ENCODE assay signal across 1 cellular context in the genomic region with DNA sequence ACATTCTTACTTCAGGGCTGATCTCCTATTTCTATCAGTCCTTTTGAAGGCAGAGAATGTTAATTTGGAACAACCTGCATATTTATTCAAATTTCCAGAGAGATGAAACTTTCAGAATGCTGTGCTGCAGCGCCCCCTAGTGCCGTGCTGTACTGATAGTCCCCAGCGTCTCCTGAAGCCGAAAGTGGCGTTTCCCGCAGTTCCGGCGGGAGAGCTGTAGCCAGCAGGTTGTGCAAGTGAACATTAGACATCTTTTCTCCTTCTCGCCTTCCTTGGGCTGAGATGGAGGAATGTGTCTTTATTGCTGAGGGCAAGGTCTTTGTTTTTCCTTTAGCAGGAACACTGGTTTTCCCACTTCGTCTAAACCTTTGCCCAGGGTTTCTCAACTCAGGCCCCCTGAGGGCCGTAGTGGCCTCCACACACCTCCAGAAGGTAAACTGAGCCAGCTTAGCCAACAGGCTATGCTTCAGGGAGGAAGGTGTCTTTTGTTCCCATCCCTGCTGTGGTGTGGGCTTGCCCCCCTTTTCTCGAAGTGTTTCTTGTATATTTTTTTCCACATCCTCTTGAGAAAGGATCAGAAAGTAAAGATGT.
TF ChIP-seq lines count a peak whose summit lies in the region.

No MANE protein-coding gene starts in this region.

TF ChIP-seq in HepG2, 621 proteins besides CTCF, POLR2A, EP300 and RAD21 (continued from another document and continues in another):
- TF ChIP-seq, protein P1, sequence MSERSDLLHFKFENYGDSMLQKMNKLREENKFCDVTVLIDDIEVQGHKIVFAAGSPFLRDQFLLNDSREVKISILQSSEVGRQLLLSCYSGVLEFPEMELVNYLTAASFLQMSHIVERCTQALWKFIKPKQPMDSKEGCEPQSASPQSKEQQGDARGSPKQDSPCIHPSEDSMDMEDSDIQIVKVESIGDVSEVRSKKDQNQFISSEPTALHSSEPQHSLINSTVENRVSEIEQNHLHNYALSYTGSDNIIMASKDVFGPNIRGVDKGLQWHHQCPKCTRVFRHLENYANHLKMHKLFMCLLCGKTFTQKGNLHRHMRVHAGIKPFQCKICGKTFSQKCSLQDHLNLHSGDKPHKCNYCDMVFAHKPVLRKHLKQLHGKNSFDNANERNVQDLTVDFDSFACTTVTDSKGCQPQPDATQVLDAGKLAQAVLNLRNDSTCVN (CRISPR knock-in tag; IDR thresholded peaks at IDR 0.05; ENCODE audit: borderline replicate concordance), result no peak
- TF ChIP-seq SMYD3 (CRISPR knock-in tag; IDR thresholded peaks at IDR 0.05), result peak; percentile 43; the same call in 1 of the 2 replicates
- peak; percentile 48; the same call in 1 of the 2 replicates for TF ChIP-seq REPIN1 (CRISPR knock-in tag; IDR thresholded peaks at IDR 0.05; ENCODE audit: borderline replicate concordance, low read depth)
- TF ChIP-seq, protein P2, sequence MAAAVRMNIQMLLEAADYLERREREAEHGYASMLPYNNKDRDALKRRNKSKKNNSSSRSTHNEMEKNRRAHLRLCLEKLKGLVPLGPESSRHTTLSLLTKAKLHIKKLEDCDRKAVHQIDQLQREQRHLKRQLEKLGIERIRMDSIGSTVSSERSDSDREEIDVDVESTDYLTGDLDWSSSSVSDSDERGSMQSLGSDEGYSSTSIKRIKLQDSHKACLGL (CRISPR knock-in tag; IDR thresholded peaks at IDR 0.05), result no peak
- TF ChIP-seq, protein P3, sequence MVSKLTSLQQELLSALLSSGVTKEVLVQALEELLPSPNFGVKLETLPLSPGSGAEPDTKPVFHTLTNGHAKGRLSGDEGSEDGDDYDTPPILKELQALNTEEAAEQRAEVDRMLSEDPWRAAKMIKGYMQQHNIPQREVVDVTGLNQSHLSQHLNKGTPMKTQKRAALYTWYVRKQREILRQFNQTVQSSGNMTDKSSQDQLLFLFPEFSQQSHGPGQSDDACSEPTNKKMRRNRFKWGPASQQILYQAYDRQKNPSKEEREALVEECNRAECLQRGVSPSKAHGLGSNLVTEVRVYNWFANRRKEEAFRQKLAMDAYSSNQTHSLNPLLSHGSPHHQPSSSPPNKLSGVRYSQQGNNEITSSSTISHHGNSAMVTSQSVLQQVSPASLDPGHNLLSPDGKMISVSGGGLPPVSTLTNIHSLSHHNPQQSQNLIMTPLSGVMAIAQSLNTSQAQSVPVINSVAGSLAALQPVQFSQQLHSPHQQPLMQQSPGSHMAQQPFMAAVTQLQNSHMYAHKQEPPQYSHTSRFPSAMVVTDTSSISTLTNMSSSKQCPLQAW (CRISPR knock-in tag; IDR thresholded peaks at IDR 0.05), result 0 out of 2 replicates have a peak, but pooled peaks have one; percentile 13
- no peak for TF ChIP-seq NR2C2 (CRISPR knock-in tag; IDR thresholded peaks at IDR 0.05; ENCODE audit: borderline replicate concordance)
- TF ChIP-seq, protein P4, sequence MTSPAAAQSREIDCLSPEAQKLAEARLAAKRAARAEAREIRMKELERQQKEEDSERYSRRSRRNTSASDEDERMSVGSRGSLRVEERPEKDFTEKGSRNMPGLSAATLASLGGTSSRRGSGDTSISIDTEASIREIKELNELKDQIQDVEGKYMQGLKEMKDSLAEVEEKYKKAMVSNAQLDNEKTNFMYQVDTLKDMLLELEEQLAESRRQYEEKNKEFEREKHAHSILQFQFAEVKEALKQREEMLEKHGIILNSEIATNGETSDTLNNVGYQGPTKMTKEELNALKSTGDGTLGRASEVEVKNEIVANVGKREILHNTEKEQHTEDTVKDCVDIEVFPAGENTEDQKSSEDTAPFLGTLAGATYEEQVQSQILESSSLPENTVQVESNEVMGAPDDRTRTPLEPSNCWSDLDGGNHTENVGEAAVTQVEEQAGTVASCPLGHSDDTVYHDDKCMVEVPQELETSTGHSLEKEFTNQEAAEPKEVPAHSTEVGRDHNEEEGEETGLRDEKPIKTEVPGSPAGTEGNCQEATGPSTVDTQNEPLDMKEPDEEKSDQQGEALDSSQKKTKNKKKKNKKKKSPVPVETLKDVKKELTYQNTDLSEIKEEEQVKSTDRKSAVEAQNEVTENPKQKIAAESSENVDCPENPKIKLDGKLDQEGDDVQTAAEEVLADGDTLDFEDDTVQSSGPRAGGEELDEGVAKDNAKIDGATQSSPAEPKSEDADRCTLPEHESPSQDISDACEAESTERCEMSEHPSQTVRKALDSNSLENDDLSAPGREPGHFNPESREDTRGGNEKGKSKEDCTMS (CRISPR knock-in tag; conservative IDR thresholded peaks at IDR 0.05), result no peak
- TF ChIP-seq SMC3 (IDR thresholded peaks at IDR 0.05; ENCODE audit: low read length), result peak; percentile 88
- TF ChIP-seq ZNF335 (CRISPR knock-in tag; IDR thresholded peaks at IDR 0.05), result peak; percentile 22; the same call in 1 of the 2 replicates
- TF ChIP-seq, protein P5, sequence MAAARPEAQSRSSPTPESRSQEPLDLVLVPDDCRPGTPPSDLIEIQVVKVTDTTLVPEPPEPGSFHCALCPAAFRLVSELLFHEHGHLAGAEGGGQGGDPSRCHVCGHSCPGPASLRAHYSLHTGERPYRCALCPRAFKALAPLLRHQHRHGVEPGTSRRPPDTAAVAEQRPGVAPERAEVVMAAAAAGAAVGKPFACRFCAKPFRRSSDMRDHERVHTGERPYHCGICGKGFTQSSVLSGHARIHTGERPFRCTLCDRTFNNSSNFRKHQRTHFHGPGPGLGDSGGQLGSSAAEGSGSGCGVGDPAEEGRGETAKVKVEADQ (CRISPR knock-in tag; IDR thresholded peaks at IDR 0.05; ENCODE audit: borderline replicate concordance), result no peak
- no peak for TF ChIP-seq SP1 (IDR thresholded peaks at IDR 0.05)
- no peak for TF ChIP-seq SP1 (CRISPR knock-in tag; IDR thresholded peaks at IDR 0.05)
- TF ChIP-seq, protein P6, sequence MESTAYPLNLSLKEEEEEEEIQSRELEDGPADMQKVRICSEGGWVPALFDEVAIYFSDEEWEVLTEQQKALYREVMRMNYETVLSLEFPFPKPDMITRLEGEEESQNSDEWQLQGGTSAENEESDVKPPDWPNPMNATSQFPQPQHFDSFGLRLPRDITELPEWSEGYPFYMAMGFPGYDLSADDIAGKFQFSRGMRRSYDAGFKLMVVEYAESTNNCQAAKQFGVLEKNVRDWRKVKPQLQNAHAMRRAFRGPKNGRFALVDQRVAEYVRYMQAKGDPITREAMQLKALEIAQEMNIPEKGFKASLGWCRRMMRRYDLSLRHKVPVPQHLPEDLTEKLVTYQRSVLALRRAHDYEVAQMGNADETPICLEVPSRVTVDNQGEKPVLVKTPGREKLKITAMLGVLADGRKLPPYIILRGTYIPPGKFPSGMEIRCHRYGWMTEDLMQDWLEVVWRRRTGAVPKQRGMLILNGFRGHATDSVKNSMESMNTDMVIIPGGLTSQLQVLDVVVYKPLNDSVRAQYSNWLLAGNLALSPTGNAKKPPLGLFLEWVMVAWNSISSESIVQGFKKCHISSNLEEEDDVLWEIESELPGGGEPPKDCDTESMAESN (CRISPR knock-in tag; conservative IDR thresholded peaks at IDR 0.05), result no peak
- TF ChIP-seq, protein P7, sequence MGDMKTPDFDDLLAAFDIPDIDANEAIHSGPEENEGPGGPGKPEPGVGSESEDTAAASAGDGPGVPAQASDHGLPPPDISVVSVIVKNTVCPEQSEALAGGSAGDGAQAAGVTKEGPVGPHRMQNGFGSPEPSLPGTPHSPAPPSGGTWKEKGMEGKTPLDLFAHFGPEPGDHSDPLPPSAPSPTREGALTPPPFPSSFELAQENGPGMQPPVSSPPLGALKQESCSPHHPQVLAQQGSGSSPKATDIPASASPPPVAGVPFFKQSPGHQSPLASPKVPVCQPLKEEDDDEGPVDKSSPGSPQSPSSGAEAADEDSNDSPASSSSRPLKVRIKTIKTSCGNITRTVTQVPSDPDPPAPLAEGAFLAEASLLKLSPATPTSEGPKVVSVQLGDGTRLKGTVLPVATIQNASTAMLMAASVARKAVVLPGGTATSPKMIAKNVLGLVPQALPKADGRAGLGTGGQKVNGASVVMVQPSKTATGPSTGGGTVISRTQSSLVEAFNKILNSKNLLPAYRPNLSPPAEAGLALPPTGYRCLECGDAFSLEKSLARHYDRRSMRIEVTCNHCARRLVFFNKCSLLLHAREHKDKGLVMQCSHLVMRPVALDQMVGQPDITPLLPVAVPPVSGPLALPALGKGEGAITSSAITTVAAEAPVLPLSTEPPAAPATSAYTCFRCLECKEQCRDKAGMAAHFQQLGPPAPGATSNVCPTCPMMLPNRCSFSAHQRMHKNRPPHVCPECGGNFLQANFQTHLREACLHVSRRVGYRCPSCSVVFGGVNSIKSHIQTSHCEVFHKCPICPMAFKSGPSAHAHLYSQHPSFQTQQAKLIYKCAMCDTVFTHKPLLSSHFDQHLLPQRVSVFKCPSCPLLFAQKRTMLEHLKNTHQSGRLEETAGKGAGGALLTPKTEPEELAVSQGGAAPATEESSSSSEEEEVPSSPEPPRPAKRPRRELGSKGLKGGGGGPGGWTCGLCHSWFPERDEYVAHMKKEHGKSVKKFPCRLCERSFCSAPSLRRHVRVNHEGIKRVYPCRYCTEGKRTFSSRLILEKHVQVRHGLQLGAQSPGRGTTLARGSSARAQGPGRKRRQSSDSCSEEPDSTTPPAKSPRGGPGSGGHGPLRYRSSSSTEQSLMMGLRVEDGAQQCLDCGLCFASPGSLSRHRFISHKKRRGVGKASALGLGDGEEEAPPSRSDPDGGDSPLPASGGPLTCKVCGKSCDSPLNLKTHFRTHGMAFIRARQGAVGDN (CRISPR knock-in tag; IDR thresholded peaks at IDR 0.05), result peak; percentile 27; the same call in 1 of the 2 replicates
- TF ChIP-seq, protein P8, sequence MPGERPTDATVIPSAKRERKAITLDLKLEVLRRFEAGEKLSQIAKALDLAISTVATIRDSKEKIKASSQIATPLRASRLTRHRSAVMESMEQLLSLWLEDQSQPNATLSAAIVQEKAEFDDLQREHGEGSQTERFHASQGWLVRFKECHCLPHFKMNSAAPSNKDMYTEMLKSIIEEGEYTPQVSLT (CRISPR knock-in tag; IDR thresholded peaks at IDR 0.05; ENCODE audit: borderline replicate concordance, low read depth), result no peak
- TF ChIP-seq NCOR1 (IDR thresholded peaks at IDR 0.05; ENCODE audit: borderline replicate concordance, low read length), result 0 out of 2 replicates have a peak, but pooled peaks have one; percentile 41
- TF ChIP-seq, protein P9, sequence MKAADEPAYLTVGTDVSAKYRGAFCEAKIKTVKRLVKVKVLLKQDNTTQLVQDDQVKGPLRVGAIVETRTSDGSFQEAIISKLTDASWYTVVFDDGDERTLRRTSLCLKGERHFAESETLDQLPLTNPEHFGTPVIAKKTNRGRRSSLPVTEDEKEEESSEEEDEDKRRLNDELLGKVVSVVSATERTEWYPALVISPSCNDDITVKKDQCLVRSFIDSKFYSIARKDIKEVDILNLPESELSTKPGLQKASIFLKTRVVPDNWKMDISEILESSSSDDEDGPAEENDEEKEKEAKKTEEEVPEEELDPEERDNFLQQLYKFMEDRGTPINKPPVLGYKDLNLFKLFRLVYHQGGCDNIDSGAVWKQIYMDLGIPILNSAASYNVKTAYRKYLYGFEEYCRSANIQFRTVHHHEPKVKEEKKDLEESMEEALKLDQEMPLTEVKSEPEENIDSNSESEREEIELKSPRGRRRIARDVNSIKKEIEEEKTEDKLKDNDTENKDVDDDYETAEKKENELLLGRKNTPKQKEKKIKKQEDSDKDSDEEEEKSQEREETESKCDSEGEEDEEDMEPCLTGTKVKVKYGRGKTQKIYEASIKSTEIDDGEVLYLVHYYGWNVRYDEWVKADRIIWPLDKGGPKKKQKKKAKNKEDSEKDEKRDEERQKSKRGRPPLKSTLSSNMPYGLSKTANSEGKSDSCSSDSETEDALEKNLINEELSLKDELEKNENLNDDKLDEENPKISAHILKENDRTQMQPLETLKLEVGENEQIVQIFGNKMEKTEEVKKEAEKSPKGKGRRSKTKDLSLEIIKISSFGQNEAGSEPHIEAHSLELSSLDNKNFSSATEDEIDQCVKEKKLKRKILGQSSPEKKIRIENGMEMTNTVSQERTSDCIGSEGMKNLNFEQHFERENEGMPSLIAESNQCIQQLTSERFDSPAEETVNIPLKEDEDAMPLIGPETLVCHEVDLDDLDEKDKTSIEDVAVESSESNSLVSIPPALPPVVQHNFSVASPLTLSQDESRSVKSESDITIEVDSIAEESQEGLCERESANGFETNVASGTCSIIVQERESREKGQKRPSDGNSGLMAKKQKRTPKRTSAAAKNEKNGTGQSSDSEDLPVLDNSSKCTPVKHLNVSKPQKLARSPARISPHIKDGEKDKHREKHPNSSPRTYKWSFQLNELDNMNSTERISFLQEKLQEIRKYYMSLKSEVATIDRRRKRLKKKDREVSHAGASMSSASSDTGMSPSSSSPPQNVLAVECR (CRISPR knock-in tag; IDR thresholded peaks at IDR 0.05; ENCODE audit: borderline replicate concordance), result peak; percentile 44; the same call in 1 of the 2 replicates
- TF ChIP-seq NCOA1 (CRISPR knock-in tag; IDR thresholded peaks at IDR 0.05), result 0 out of 2 replicates have a peak, but pooled peaks have one; percentile 58
- TF ChIP-seq TCF7 (IDR thresholded peaks at IDR 0.05; ENCODE audit: low read depth), result no peak
- TF ChIP-seq NCOA2 (CRISPR knock-in tag; IDR thresholded peaks at IDR 0.05), result 0 out of 2 replicates have a peak, but pooled peaks have one; percentile 26
- no peak for TF ChIP-seq KAT7 (CRISPR knock-in tag; IDR thresholded peaks at IDR 0.05; ENCODE audit: borderline replicate concordance)
- TF ChIP-seq ZFY (CRISPR knock-in tag; IDR thresholded peaks at IDR 0.05), result 0 out of 2 replicates have a peak, but pooled peaks have one; percentile 31
- 0 out of 2 replicates have a peak, but pooled peaks have one; percentile 52 for TF ChIP-seq DPF2 (CRISPR knock-in tag; IDR thresholded peaks at IDR 0.05; ENCODE audit: borderline replicate concordance, low read depth)
- no peak for TF ChIP-seq HMGA1 (CRISPR knock-in tag; conservative IDR thresholded peaks at IDR 0.05)
- TF ChIP-seq KMT2A (CRISPR knock-in tag; IDR thresholded peaks at IDR 0.05), result peak; percentile 22; the same call in 1 of the 2 replicates
- TF ChIP-seq CEBPG (CRISPR knock-in tag; IDR thresholded peaks at IDR 0.05), result peak; percentile 63; the same call in 1 of the 2 replicates
- TF ChIP-seq, protein P10, sequence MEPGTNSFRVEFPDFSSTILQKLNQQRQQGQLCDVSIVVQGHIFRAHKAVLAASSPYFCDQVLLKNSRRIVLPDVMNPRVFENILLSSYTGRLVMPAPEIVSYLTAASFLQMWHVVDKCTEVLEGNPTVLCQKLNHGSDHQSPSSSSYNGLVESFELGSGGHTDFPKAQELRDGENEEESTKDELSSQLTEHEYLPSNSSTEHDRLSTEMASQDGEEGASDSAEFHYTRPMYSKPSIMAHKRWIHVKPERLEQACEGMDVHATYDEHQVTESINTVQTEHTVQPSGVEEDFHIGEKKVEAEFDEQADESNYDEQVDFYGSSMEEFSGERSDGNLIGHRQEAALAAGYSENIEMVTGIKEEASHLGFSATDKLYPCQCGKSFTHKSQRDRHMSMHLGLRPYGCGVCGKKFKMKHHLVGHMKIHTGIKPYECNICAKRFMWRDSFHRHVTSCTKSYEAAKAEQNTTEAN (CRISPR knock-in tag; conservative IDR thresholded peaks at IDR 0.05), result 0 out of 2 replicates have a peak, but pooled peaks have one; percentile 21
- no peak for TF ChIP-seq FOXK2 (IDR thresholded peaks at IDR 0.05)
- TF ChIP-seq HOXA5 (CRISPR knock-in tag; IDR thresholded peaks at IDR 0.05), result peak; percentile 40; the same call in 1 of the 2 replicates
- TF ChIP-seq SKI (IDR thresholded peaks at IDR 0.05; ENCODE audit: partially characterized antibody), result peak; percentile 27
- TF ChIP-seq ARHGAP35 (CRISPR knock-in tag; IDR thresholded peaks at IDR 0.05; ENCODE audit: borderline replicate concordance), result no peak
- TF ChIP-seq ZBTB21 (CRISPR knock-in tag; IDR thresholded peaks at IDR 0.05), result no peak
- TF ChIP-seq, protein P11, sequence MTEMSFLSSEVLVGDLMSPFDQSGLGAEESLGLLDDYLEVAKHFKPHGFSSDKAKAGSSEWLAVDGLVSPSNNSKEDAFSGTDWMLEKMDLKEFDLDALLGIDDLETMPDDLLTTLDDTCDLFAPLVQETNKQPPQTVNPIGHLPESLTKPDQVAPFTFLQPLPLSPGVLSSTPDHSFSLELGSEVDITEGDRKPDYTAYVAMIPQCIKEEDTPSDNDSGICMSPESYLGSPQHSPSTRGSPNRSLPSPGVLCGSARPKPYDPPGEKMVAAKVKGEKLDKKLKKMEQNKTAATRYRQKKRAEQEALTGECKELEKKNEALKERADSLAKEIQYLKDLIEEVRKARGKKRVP (CRISPR knock-in tag; IDR thresholded peaks at IDR 0.05), result no peak
